8 cellular contexts compared by ENCODE assay signal in genomic region chr22:31347251-31348008, GRCh38. TPM values are rescaled to one million over a fixed set of nuclear protein-coding genes. Genes with fewer than 3 reads are reported as not detected.
DNase-seq lines count a peak whose midpoint lies in the region; ATAC-seq lines count a peak whose summit lies in the region.

No MANE protein-coding gene starts in this region.

- H3K27ac Mint-ChIP-seq in activated CD4-positive, alpha-beta T cell treated with anti-CD3 and anti-CD28 coated beads, Interleukin-2, amount 10 ng/mL, durations not matched to agents 24 days and 14 days: peak overlapping the region; percentile 90
- peak overlapping the region; percentile 91 for H3K27ac Mint-ChIP-seq in dendritic cell treated with granulocyte-macrophage colony-stimulating factor and Interleukin-4, amounts not matched to agents 40 ng/mL and 50 ng/mL, for 4 days

- intact Hi-C loops in activated CD4-positive, alpha-beta T cell treated with anti-CD3 and anti-CD28 coated beads, Interleukin-2, amount 10 ng/mL, durations not matched to agents 24 days and 14 days (cut with micrococcal nuclease): loop anchor here (1.0 to 10.0 kb wide), 5 partner anchors 55 to 285 kb away; partner anchors contain the start of genes PIK3IP1, SELENOM, SFI1 and SMTN
- intact Hi-C loops in dendritic cell treated with granulocyte-macrophage colony-stimulating factor and Interleukin-4, amounts not matched to agents 40 ng/mL and 50 ng/mL, for 4 days (cut with micrococcal nuclease): loop anchor here (5.0 kb wide), 1 partner anchor 55 kb away; the partner anchor contains the start of gene PIK3IP1

- H3K36me3 Mint-ChIP-seq in activated CD4-positive, alpha-beta T cell treated with anti-CD3 and anti-CD28 coated beads, Interleukin-2, amount 10 ng/mL, durations not matched to agents 24 days and 14 days (ENCODE audit: low read depth): peaks cover 29% of the 10 kb centered on the region
- peaks cover 32% of the 10 kb centered on the region for H3K36me3 Mint-ChIP-seq in dendritic cell treated with granulocyte-macrophage colony-stimulating factor and Interleukin-4, amounts not matched to agents 40 ng/mL and 50 ng/mL, for 4 days (ENCODE audit: low read depth)

- peak overlapping the region; percentile 93 for H3K4me3 Mint-ChIP-seq in activated CD4-positive, alpha-beta T cell treated with anti-CD3 and anti-CD28 coated beads, Interleukin-2, amount 10 ng/mL, durations not matched to agents 24 days and 14 days
- H3K4me3 Mint-ChIP-seq in dendritic cell treated with granulocyte-macrophage colony-stimulating factor and Interleukin-4, amounts not matched to agents 40 ng/mL and 50 ng/mL, for 4 days: peak overlapping the region; percentile 80

- no peaks in the 10 kb centered on the region for H3K9me3 Mint-ChIP-seq in activated CD4-positive, alpha-beta T cell treated with anti-CD3 and anti-CD28 coated beads, Interleukin-2, amount 10 ng/mL, durations not matched to agents 24 days and 14 days
- no peaks in the 10 kb centered on the region for H3K9me3 Mint-ChIP-seq in dendritic cell treated with granulocyte-macrophage colony-stimulating factor and Interleukin-4, amounts not matched to agents 40 ng/mL and 50 ng/mL, for 4 days

- peaks cover 1% of the 10 kb centered on the region for H3K27me3 Mint-ChIP-seq in activated CD4-positive, alpha-beta T cell treated with anti-CD3 and anti-CD28 coated beads, Interleukin-2, amount 10 ng/mL, durations not matched to agents 24 days and 14 days
- H3K27me3 Mint-ChIP-seq in dendritic cell treated with granulocyte-macrophage colony-stimulating factor and Interleukin-4, amounts not matched to agents 40 ng/mL and 50 ng/mL, for 4 days: peaks cover 13% of the 10 kb centered on the region

- ATAC-seq in GM19397 (IDR thresholded peaks at IDR 0.05; ENCODE audit: unreplicated experiment) (peak; percentile 5), left lobe of liver (peak; percentile 53), HG03280 (IDR thresholded peaks at IDR 0.05; ENCODE audit: unreplicated experiment) (no peak)

- DNase-seq in AG08395 (ENCODE audit: low spot score): peak; percentile 48
- DNase-seq in NCI-H446 treated with DMSO at 0.1 percent for 48 hours (lab: John Stamatoyannopoulos, UW): peak; percentile 39
- DNase-seq in activated CD4-positive, alpha-beta T cell treated with anti-CD3 and anti-CD28 coated beads, Interleukin-2, amount 10 ng/mL, durations not matched to agents 24 days and 14 days: peak; percentile 90
- DNase-seq in left lobe of liver (ENCODE audit: low spot score): peak; percentile 73
- DNase-seq in stimulated activated CD4-positive, alpha-beta T cell treated with anti-CD3 and anti-CD28 coated beads, Interleukin-2, amount 100 ng/mL, for 24 hours: peak; percentile 73 to 78

- peaks cover 28% of the 10 kb centered on the region for H3K4me1 Mint-ChIP-seq in activated CD4-positive, alpha-beta T cell treated with anti-CD3 and anti-CD28 coated beads, Interleukin-2, amount 10 ng/mL, durations not matched to agents 24 days and 14 days
- H3K4me1 Mint-ChIP-seq in dendritic cell treated with granulocyte-macrophage colony-stimulating factor and Interleukin-4, amounts not matched to agents 40 ng/mL and 50 ng/mL, for 4 days (ENCODE audit: low read depth): peaks cover 38% of the 10 kb centered on the region

RNA-seq across cellular contexts. Expression of gene PATZ1, which starts 1.3 kb away (rescaled TPM):
- 33.8 and 34.7 TPM in 2 replicates for total RNA-seq in activated CD4-positive, alpha-beta T cell treated with anti-CD3 and anti-CD28 coated beads, Interleukin-2, amount 10 ng/mL, durations not matched to agents 24 days and 14 days
- 21.2 TPM for total RNA-seq in left lobe of liver

RNA-seq across cellular contexts. Expression of gene DRG1, which starts 52.0 kb away (rescaled TPM):
- total RNA-seq in activated CD4-positive, alpha-beta T cell treated with anti-CD3 and anti-CD28 coated beads, Interleukin-2, amount 10 ng/mL, durations not matched to agents 24 days and 14 days: 114 and 117 TPM in 2 replicates
- total RNA-seq in left lobe of liver: 18.6 TPM

RNA-seq across cellular contexts. Expression of gene PIK3IP1, which starts 55.1 kb away (rescaled TPM):
- 12.4 TPM in 2 replicates for total RNA-seq in activated CD4-positive, alpha-beta T cell treated with anti-CD3 and anti-CD28 coated beads, Interleukin-2, amount 10 ng/mL, durations not matched to agents 24 days and 14 days
- total RNA-seq in left lobe of liver: 3.2 TPM

Comparison
In these comparisons a context has a peak if more than half of its experiments do, and no peak if none do; other contexts are left out.
1. DNase-seq: peak in every context shown above with its lines; median percentile 90 in activated CD4-positive, alpha-beta T cell treated with anti-CD3 and anti-CD28 coated beads, Interleukin-2, amount 10 ng/mL, durations not matched to agents 24 days and 14 days; 76 in stimulated activated CD4-positive, alpha-beta T cell treated with anti-CD3 and anti-CD28 coated beads, Interleukin-2, amount 100 ng/mL, for 24 hours; 73 in left lobe of liver; 48 in AG08395; 39 in NCI-H446 treated with DMSO at 0.1 percent for 48 hours.